Comparison of ENCODE assay signal across 26 cellular contexts in genomic region chr19:29275266-29275665, GRCh38.
"Had no signal": no experiment of that assay in that cellular context is flagged by ENCODE, and none has a peak within 500 bp of the region (broad histone marks: within the 10 kb centered on the region; RNA-seq: fewer than 3 reads in every experiment).

No MANE protein-coding gene starts in this region.

- H3K4me3 ChIP-seq: ascending aorta, body of pancreas, SJCRH30 had no signal

- DNase-seq: activated CD4-positive, alpha-beta memory T cell treated with anti-CD3 and anti-CD28 coated beads, Interleukin-2, amount 10 ng/mL, durations not matched to agents 7 days and 5 days; activated CD4-positive, alpha-beta T cell treated with anti-CD3 and anti-CD28 coated beads for 36 hours; activated CD4-positive, alpha-beta T cell treated with anti-CD3 and anti-CD28 coated beads, Interleukin-2, amount 50 U/mL, for 1 hour; activated effector memory CD4-positive, alpha-beta T cell treated with anti-CD3 and anti-CD28 coated beads, Interleukin-2, amount 50 U/mL, for 16 hours; activated naive CD4-positive, alpha-beta T cell treated with Interleukin-2 at 50 U/mL for 16 hours; activated naive CD8-positive, alpha-beta T cell treated with anti-CD3 and anti-CD28 coated beads, Interleukin-2, amount 50 U/mL, for 24 hours; activated T-cell treated with anti-CD3 and anti-CD28 coated beads, Interleukin-2, amount 50 U/mL, for 4 hours; amniotic stem cell; body of pancreas; IMR-90; KBM-7; NCI-H1092; NCI-H1417; NCI-H2029; NCI-H2107; NCI-H226; NCI-H82; Right ventricle myocardium superior; RPMI8226; SJCRH30; SK-N-SH; T-helper 1 cell; WERI-Rb-1 had no signal

- H3K9me3 ChIP-seq: ascending aorta, body of pancreas, SJCRH30, SK-N-SH had no signal

- ATAC-seq: activated CD4-positive, alpha-beta T cell treated with anti-CD3 and anti-CD28 coated beads for 36 hours; activated naive CD4-positive, alpha-beta T cell treated with anti-CD3 and anti-CD28 coated beads, Interleukin-2, amount 50 U/mL, for 72 hours; activated naive CD8-positive, alpha-beta T cell treated with anti-CD3 and anti-CD28 coated beads, Interleukin-2, amount 50 U/mL, for 24 hours; activated T-cell treated with anti-CD3 and anti-CD28 coated beads, Interleukin-2, amount 50 U/mL, for 4 hours; body of pancreas; Panc1 had no signal

- H3K27me3 ChIP-seq: ascending aorta, body of pancreas had no signal

- H3K27ac ChIP-seq: ascending aorta, body of pancreas, SJCRH30, WERI-Rb-1 had no signal

- H3K4me1 ChIP-seq: ascending aorta, body of pancreas, SJCRH30 had no signal
